Comparison of ENCODE assay signal across 1 cellular context in genomic region chr5:172857982-172858381, GRCh38.
TF ChIP-seq lines count a peak whose summit lies in the region.

No MANE protein-coding gene starts in this region.

TF ChIP-seq in HepG2, 621 proteins besides CTCF, POLR2A, EP300 and RAD21:
- TF ChIP-seq ZNF777 (CRISPR knock-in tag; IDR thresholded peaks at IDR 0.05) (no peak), KDM1A (CRISPR knock-in tag; IDR thresholded peaks at IDR 0.05) (peak; percentile 56; the same call in 1 of the 2 replicates), ZMYM3 (CRISPR knock-in tag; IDR thresholded peaks at IDR 0.05) (peak; percentile 86), ZNF687 (CRISPR knock-in tag; IDR thresholded peaks at IDR 0.05) (peak; percentile 42; the same call in 1 of the 2 replicates), MTERF4 (CRISPR knock-in tag; IDR thresholded peaks at IDR 0.05) (no peak), PRPF4 (IDR thresholded peaks at IDR 0.05; ENCODE audit: low read depth, low read length, poor library complexity, severe bottlenecking) (no peak), HNF1A (IDR thresholded peaks at IDR 0.05; ENCODE audit: low read depth) (no peak), HNF1A (CRISPR knock-in tag; IDR thresholded peaks at IDR 0.05; ENCODE audit: borderline replicate concordance) (no peak), NR2F6 (IDR thresholded peaks at IDR 0.05) (no peak), NR2F6 (CRISPR knock-in tag; IDR thresholded peaks at IDR 0.05) (0 out of 2 replicates have a peak, but pooled peaks have one; percentile 32), ADNP (CRISPR knock-in tag; IDR thresholded peaks at IDR 0.05) (peak; percentile 18; the same call in 1 of the 2 replicates), ZNF770 (CRISPR knock-in tag; IDR thresholded peaks at IDR 0.05) (peak; percentile 97), ZNF747 (CRISPR knock-in tag; IDR thresholded peaks at IDR 0.05; ENCODE audit: borderline replicate concordance) (0 out of 2 replicates have a peak, but pooled peaks have one; percentile 58), ZNF788 (CRISPR knock-in tag; IDR thresholded peaks at IDR 0.05; ENCODE audit: borderline replicate concordance) (peak; percentile 64; the same call in 1 of the 2 replicates)
- TF ChIP-seq, protein P1, sequence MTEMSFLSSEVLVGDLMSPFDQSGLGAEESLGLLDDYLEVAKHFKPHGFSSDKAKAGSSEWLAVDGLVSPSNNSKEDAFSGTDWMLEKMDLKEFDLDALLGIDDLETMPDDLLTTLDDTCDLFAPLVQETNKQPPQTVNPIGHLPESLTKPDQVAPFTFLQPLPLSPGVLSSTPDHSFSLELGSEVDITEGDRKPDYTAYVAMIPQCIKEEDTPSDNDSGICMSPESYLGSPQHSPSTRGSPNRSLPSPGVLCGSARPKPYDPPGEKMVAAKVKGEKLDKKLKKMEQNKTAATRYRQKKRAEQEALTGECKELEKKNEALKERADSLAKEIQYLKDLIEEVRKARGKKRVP (CRISPR knock-in tag; IDR thresholded peaks at IDR 0.05): no peak
- TF ChIP-seq, protein P2, sequence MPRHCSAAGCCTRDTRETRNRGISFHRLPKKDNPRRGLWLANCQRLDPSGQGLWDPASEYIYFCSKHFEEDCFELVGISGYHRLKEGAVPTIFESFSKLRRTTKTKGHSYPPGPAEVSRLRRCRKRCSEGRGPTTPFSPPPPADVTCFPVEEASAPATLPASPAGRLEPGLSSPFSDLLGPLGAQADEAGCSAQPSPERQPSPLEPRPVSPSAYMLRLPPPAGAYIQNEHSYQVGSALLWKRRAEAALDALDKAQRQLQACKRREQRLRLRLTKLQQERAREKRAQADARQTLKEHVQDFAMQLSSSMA (CRISPR knock-in tag; IDR thresholded peaks at IDR 0.05): 0 out of 2 replicates have a peak, but pooled peaks have one; percentile 28
